ENCODE assay signal across 10 cellular contexts in the genomic region with DNA sequence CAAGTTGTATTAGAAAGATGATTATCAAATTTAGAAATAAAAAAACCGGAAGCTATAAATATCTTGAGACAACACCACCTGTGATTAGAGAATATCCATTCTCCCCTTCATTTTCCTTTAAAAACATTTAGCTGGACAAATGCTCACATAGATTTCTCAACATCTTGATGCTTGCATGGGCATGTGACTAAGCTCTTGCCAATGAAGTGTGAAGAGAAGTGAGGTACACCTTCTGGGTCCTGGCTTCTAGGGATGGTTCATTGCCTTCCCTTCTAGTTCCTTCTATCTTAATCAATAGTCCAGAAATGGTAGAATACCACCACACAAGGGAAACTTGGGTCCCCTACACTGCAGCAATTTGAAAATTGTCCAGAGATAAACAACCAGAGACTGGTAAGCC.
"Had no signal": no experiment of that assay in that cellular context is flagged by ENCODE, and none has a peak within 500 bp of the region (broad histone marks: within the 10 kb centered on the region; RNA-seq: fewer than 3 reads in every experiment).

No MANE protein-coding gene starts in this region.

- ATAC-seq: activated CD8-positive, alpha-beta T cell treated with anti-CD3 and anti-CD28 coated beads, Interleukin-2, amount 10 ng/mL, durations not matched to agents 7 days and 5 days; foreskin keratinocyte; heart right ventricle had no signal

- H3K27ac ChIP-seq: foreskin keratinocyte, heart right ventricle, right atrium auricular region, skin epidermis had no signal

- H3K27ac Mint-ChIP-seq: activated CD8-positive, alpha-beta T cell treated with anti-CD3 and anti-CD28 coated beads, Interleukin-2, amount 10 ng/mL, durations not matched to agents 7 days and 5 days had no signal

- H3K9me3 ChIP-seq: heart right ventricle, right atrium auricular region had no signal

- H3K27me3 ChIP-seq: foreskin keratinocyte, heart right ventricle, right atrium auricular region had no signal

- DNase-seq: activated CD4-positive, alpha-beta T cell treated with anti-CD3 and anti-CD28 coated beads for 48 hours; activated CD8-positive, alpha-beta T cell treated with anti-CD3 and anti-CD28 coated beads, Interleukin-2, amount 10 ng/mL, durations not matched to agents 7 days and 5 days; aorta; foreskin keratinocyte; heart right ventricle; islet precursor cell had no signal

- H3K4me3 Mint-ChIP-seq: activated CD8-positive, alpha-beta T cell treated with anti-CD3 and anti-CD28 coated beads, Interleukin-2, amount 10 ng/mL, durations not matched to agents 7 days and 5 days; activated naive CD8-positive, alpha-beta T cell had no signal

- H3K27me3 Mint-ChIP-seq: activated naive CD8-positive, alpha-beta T cell had no signal

- FAIRE-seq: urothelium cell line had no signal

- H3K4me3 ChIP-seq: heart right ventricle, right atrium auricular region, skin epidermis had no signal
